22 cellular contexts compared by ENCODE assay signal in genomic region chr2:17101596-17101995, GRCh38.
"Had no signal": no experiment of that assay in that cellular context is flagged by ENCODE, and none has a peak within 500 bp of the region (broad histone marks: within the 10 kb centered on the region; RNA-seq: fewer than 3 reads in every experiment).

No MANE protein-coding gene starts in this region.

- H3K36me3 ChIP-seq: colonic mucosa, esophagus squamous epithelium, heart right ventricle, left lung, lower lobe of right lung, pancreas, prostate gland, uterus, WERI-Rb-1 had no signal

- H3K4me3 ChIP-seq: colonic mucosa, esophagus squamous epithelium, heart right ventricle, left lung, lower lobe of right lung, pancreas, prostate gland, uterus had no signal

- H3K4me1 ChIP-seq: colonic mucosa, esophagus squamous epithelium, heart right ventricle, left lung, lower lobe of right lung, pancreas, prostate gland, uterus had no signal

- H3K9me3 ChIP-seq: colonic mucosa, esophagus squamous epithelium, heart right ventricle, left lung, lower lobe of right lung, pancreas, prostate gland, uterus had no signal

- H3K27me3 ChIP-seq: colonic mucosa, esophagus squamous epithelium, heart right ventricle, left lung, pancreas, uterus had no signal

- DNase-seq: activated CD4-positive, alpha-beta memory T cell treated with anti-CD3 and anti-CD28 coated beads, Interleukin-2, amount 10 ng/mL, durations not matched to agents 7 days and 5 days; activated CD4-positive, alpha-beta T cell treated with anti-CD3 and anti-CD28 coated beads, Interleukin-2, amount 10 ng/mL, durations not matched to agents 7 days and 5 days; activated CD8-positive, alpha-beta memory T cell treated with anti-CD3 and anti-CD28 coated beads, Interleukin-2, amount 50 U/mL, for 48 hours; activated naive CD8-positive, alpha-beta T cell treated with anti-CD3 and anti-CD28 coated beads, Interleukin-2, amount 50 U/mL, for 24 hours; activated T-cell treated with anti-CD3 and anti-CD28 coated beads, Interleukin-2, amount 50 U/mL, for 4 hours; colonic mucosa; effector CD8-positive, alpha-beta T cell; esophagus squamous epithelium; heart right ventricle; left lung; lower lobe of right lung; mesenchymal stem cell; naive thymus-derived CD8-positive, alpha-beta T cell; nucleus accumbens; pancreas; retina; small intestine; stimulated activated CD4-positive, alpha-beta T cell treated with anti-CD3 and anti-CD28 coated beads, Interleukin-4, amount 100 ng/mL, for 24 hours; substantia nigra; uterus; WERI-Rb-1 had no signal
